Comparison of ENCODE assay signal across 15 cellular contexts in the genomic region with DNA sequence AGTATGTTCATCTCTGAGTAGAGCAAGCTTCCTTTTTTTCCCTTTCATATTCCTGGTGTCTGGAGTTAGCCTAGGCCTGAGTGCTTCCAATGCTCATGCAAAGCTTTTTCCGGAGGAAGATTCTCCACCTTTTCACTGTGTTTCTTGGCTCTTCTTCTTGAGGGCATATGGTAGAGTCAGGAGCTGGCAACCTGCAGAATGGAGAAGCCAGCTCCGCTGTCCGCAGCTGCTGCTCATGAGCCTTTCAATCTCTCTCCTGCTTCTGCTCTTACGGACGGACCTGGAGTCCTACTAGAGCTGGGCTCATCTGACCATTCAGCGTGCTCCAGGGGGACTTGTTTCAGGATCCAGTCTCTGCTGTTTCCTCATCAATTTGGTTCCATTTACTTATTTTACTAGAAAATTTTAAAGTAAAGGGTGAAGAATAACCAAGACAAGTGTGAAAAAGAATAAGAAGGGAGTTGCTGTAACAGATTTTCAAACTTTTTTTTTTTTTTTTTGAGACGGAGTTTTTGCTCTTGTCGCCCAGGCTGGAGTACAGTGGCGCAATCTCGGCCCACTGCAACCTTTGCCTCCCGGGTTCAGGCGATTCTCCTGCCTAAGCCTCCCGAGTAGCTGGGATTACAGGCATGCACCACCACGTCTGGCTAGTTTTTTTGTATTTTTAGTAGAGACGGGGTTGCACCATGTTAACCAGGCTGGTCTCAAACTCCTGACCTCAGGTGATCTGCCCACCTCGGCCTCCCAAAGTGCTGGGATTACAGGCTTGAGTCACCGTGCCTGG. TPM values are rescaled to one million over a fixed set of nuclear protein-coding genes. Genes with fewer than 3 reads are reported as not detected.
DNase-seq lines count a peak whose midpoint lies in the region; ATAC-seq and TF ChIP-seq lines count a peak whose summit lies in the region.
"Had no signal": no experiment of that assay in that cellular context is flagged by ENCODE, and none has a peak within 500 bp of the region (broad histone marks: within the 10 kb centered on the region; RNA-seq: fewer than 3 reads in every experiment).

No MANE protein-coding gene starts in this region.

- peaks cover 23% of the 10 kb centered on the region for H3K4me1 ChIP-seq in CD8-positive, alpha-beta T cell (ENCODE audit: insufficient read depth, low read length)
- H3K4me1 ChIP-seq in neural progenitor cell (no peaks in the 10 kb centered on the region), HAP-1 (no peaks in the 10 kb centered on the region)
- H3K4me1 ChIP-seq: Caco-2 had no signal

- in situ Hi-C loops in HAP-1 (cut with MboI; ENCODE audit: low sequenced_read_pairs): no loop called here

- peaks cover 51% of the 10 kb centered on the region for H3K36me3 Mint-ChIP-seq in CD8-positive, alpha-beta T cell
- H3K36me3 Mint-ChIP-seq in neural progenitor cell: peaks cover 37% of the 10 kb centered on the region

- no peak overlapping the region for H3K9ac ChIP-seq in neural progenitor cell

- TF ChIP-seq CTCF in CD8-positive, alpha-beta T cell (IDR thresholded peaks at IDR 0.05): no peak
- no peak for TF ChIP-seq CTCF in neural progenitor cell (IDR thresholded peaks at IDR 0.05)

- no peaks in the 10 kb centered on the region for H3K27me3 ChIP-seq in CD8-positive, alpha-beta T cell (ENCODE audit: insufficient read depth, low read length)
- H3K27me3 ChIP-seq in neural progenitor cell (no peaks in the 10 kb centered on the region), HAP-1 (ENCODE audit: low read depth) (no peaks in the 10 kb centered on the region)

- no peak for DNase-seq in CD8-positive, alpha-beta T cell
- DNase-seq in NCI-H446 treated with DMSO at 0.1 percent for 48 hours (lab: John Stamatoyannopoulos, UW) (peak; percentile 71), cerebellum (ENCODE audit: low spot score) (peak; percentile 64), neural progenitor cell (ENCODE audit: low spot score) (no peak), HAP-1 (ENCODE audit: low spot score in 2 of 2) (no peak), NCI-H2171 (lab: John Stamatoyannopoulos, UW) (no peak), GF-D8 (lab: John Stamatoyannopoulos, UW) (no peak)
- DNase-seq: Caco-2, DMS53, HCEC 1CT, NCI-H1930, NCI-H748 treated with DMSO at 0.1 percent for 48 hours, RPMI8226, SIG-M5 had no signal

- H4K20me1 ChIP-seq in neural progenitor cell (ENCODE audit: low read depth): peaks cover 66% of the 10 kb centered on the region

- H3F3A ChIP-seq in neural progenitor cell (ENCODE audit: low read depth): peaks cover 4% of the 10 kb centered on the region

- no peaks in the 10 kb centered on the region for H3K9me3 Mint-ChIP-seq in CD8-positive, alpha-beta T cell
- peaks cover 5% of the 10 kb centered on the region for H3K9me3 Mint-ChIP-seq in neural progenitor cell

- H3K36me3 ChIP-seq in CD8-positive, alpha-beta T cell (ENCODE audit: insufficient read depth, low read length): peaks cover 8% of the 10 kb centered on the region
- H3K36me3 ChIP-seq in neural progenitor cell: no peaks in the 10 kb centered on the region
- peaks cover 14% of the 10 kb centered on the region; the same call in 1 of the 2 replicates for H3K36me3 ChIP-seq in HAP-1 (replicated peaks)

- H3K4me1 Mint-ChIP-seq in CD8-positive, alpha-beta T cell (ENCODE audit: low read depth): peaks cover 58% of the 10 kb centered on the region
- peaks cover 6% of the 10 kb centered on the region for H3K4me1 Mint-ChIP-seq in neural progenitor cell

- CTCF ChIA-PET in CD8-positive, alpha-beta T cell (lab: Charles Lee): interaction anchor here (1.8 kb wide), 1 partner anchor 135 kb away, joined by 3 read pairs; no protein-coding TSS in a partner anchor

- intact Hi-C loops in CD8-positive, alpha-beta T cell (cut with DNase I, micrococcal nuclease): no loop called here

- no peak overlapping the region for H2AFZ ChIP-seq in neural progenitor cell (replicated peaks)

- ATAC-seq in CD8-positive, alpha-beta T cell: no peak

- peaks cover 96% of the 10 kb centered on the region for H3K79me2 ChIP-seq in neural progenitor cell (ENCODE audit: low read depth)

- POLR2A ChIA-PET in CD8-positive, alpha-beta T cell (lab: Charles Lee): no interaction called here

- H3K4me2 ChIP-seq in neural progenitor cell: no peak overlapping the region

- no peak overlapping the region for H3K4me3 ChIP-seq in CD8-positive, alpha-beta T cell (ENCODE audit: low read depth, low read length)
- no peak overlapping the region for H3K4me3 ChIP-seq in neural progenitor cell
- no peak overlapping the region for H3K4me3 ChIP-seq in HAP-1

- H3K27ac ChIP-seq in CD8-positive, alpha-beta T cell (ENCODE audit: low read depth, low read length): no peak overlapping the region
- H3K27ac ChIP-seq in neural progenitor cell: peak overlapping the region; percentile 29
- H3K27ac ChIP-seq: HL-60 had no signal

- no peaks in the 10 kb centered on the region for H3K27me3 Mint-ChIP-seq in CD8-positive, alpha-beta T cell (ENCODE audit: low read depth)
- H3K27me3 Mint-ChIP-seq in neural progenitor cell (ENCODE audit: insufficient read depth, low read depth): no peaks in the 10 kb centered on the region

- no peak overlapping the region for H3K4me3 Mint-ChIP-seq in CD8-positive, alpha-beta T cell
- H3K4me3 Mint-ChIP-seq in neural progenitor cell: no peak overlapping the region

- peak overlapping the region; percentile 77 for H3K27ac Mint-ChIP-seq in CD8-positive, alpha-beta T cell
- H3K27ac Mint-ChIP-seq in neural progenitor cell: no peak overlapping the region

- H3K9me3 ChIP-seq in CD8-positive, alpha-beta T cell (ENCODE audit: low read length): no peaks in the 10 kb centered on the region
- H3K9me3 ChIP-seq in neural progenitor cell (ENCODE audit: low read depth): no peaks in the 10 kb centered on the region
- H3K9me3 ChIP-seq in HAP-1: no peaks in the 10 kb centered on the region

RNA-seq across cellular contexts. Expression of a gene that starts 20.5 kb away (rescaled TPM):
- total RNA-seq in CD8-positive, alpha-beta T cell: 10 to 100 TPM; 46.2 to 46.5 TPM
- total RNA-seq in cerebellum: 49.8 TPM
- 32.6 and 65.5 TPM in 2 replicates for total RNA-seq in neural progenitor cell (ENCODE audit: low replicate concordance)

RNA-seq across cellular contexts. Expression of a gene that starts 36.8 kb away (rescaled TPM):
- 1 to 10 TPM; 3.0 to 3.1 TPM for total RNA-seq in CD8-positive, alpha-beta T cell
- total RNA-seq in cerebellum: 19.6 TPM
- 1.0 and 7.8 TPM in 2 replicates for total RNA-seq in neural progenitor cell (ENCODE audit: low replicate concordance)

RNA-seq across cellular contexts. Expression of a gene that starts 56.2 kb away (rescaled TPM):
- total RNA-seq in CD8-positive, alpha-beta T cell: 1 to 10 TPM; 6.3 to 8.1 TPM
- total RNA-seq in cerebellum: 102 TPM
- 32.4 and 94.1 TPM in 2 replicates for total RNA-seq in neural progenitor cell (ENCODE audit: low replicate concordance)

Comparison
In these comparisons a context has a peak if more than half of its experiments do, and no peak if none do; other contexts are left out.
1. DNase-seq: peak in NCI-H446 treated with DMSO at 0.1 percent for 48 hours (single experiment) and cerebellum (single experiment); none in CD8-positive, alpha-beta T cell (0 of 7), neural progenitor cell (single experiment), HAP-1 (0 of 2), NCI-H2171 (single experiment) and GF-D8 (single experiment).